In genomic region chr1:76867342-76868130, GRCh38 we compare ENCODE assay signal across 8 cellular contexts. TPM values are rescaled to one million over a fixed set of nuclear protein-coding genes. Genes with fewer than 3 reads are reported as not detected.
DNase-seq lines count a peak whose midpoint lies in the region; ATAC-seq and TF ChIP-seq lines count a peak whose summit lies in the region.

Gene ST6GALNAC5 (plus strand): TSS chr1:76867480.

- H4K20me1 ChIP-seq in H9 (ENCODE audit: control insufficient read depth, insufficient read depth, insufficient read length), result no peaks in the 10 kb centered on the region

- no peak within 1 kb of the TSS for H3K23ac ChIP-seq in H9 (ENCODE audit: insufficient read length, low read depth, low read length)

- H2AFZ ChIP-seq in H9 (ENCODE audit: low read length), result peak within 1 kb of the TSS; percentile 27

- no peak within 1 kb of the TSS for H3T11ph ChIP-seq in H9 (ENCODE audit: low read length)

- H3K27ac Mint-ChIP-seq in H9, result peak within 1 kb of the TSS in 1 of 3 experiments; percentile 56; a peak in 1 of 7 replicates
- peak within 1 kb of the TSS; percentile 21 to 78 (median 41) for H3K27ac Mint-ChIP-seq in nephron

- H3K4ac ChIP-seq in H9 (ENCODE audit: low read depth, low read length), result no peak within 1 kb of the TSS

- H3K4me3 ChIP-seq in esophagus muscularis mucosa, result peak within 1 kb of the TSS; percentile 49 to 58 (median 50)

- no peak within 1 kb of the TSS for H2BK120ac ChIP-seq in H9 (ENCODE audit: low read depth, low read length, poor library complexity, severe bottlenecking)

- H3K27ac ChIP-seq in H9 (ENCODE audit: insufficient read length, low read depth, low read length), result no peak within 1 kb of the TSS
- H3K27ac ChIP-seq in esophagus muscularis mucosa (replicated peaks in 1 of 4), result peak within 1 kb of the TSS; percentile 33 to 46 (median 38)

- no CpG with 5 or more reads among the region's 50 CpGs for WGBS in H9 (ENCODE audit: extremely low coverage, insufficient read length, low lambda C conversion rate)
- 1% methylated on average over 43 of the region's 50 CpGs for WGBS in esophagus muscularis mucosa

- H4K8ac ChIP-seq in H9 (replicated peaks; ENCODE audit: insufficient read length, low read depth, low read length), result no peak within 1 kb of the TSS

- in situ Hi-C loops in ACHN (cut with HindIII; ENCODE audit: low pct_ligation_motif_present, low pct_unique_long_range_greater_than_20kb, low sequenced_read_pairs), result no loop called here

- H2AK5ac ChIP-seq in H9 (ENCODE audit: insufficient read length, low read length), result no peak within 1 kb of the TSS

- H3K27me3 ChIP-seq in H9 (ENCODE audit: insufficient read depth, low read length) (no peaks in the 10 kb centered on the region; the same call in 1 of the 2 replicates), esophagus muscularis mucosa (peaks cover 3 to 64% (median 29%) of the 10 kb centered on the region in 4 donors)

- no peak within 1 kb of the TSS for H4K91ac ChIP-seq in H9 (ENCODE audit: insufficient read length, low read depth, low read length)

- peaks cover 13 to 17% of the 10 kb centered on the region in 2 experiments for H3K4me1 Mint-ChIP-seq in H9
- H3K4me1 Mint-ChIP-seq in nephron, result peaks cover 31% of the 10 kb centered on the region

- TF ChIP-seq EP300 in esophagus muscularis mucosa (IDR thresholded peaks at IDR 0.05), result no peak

- intact Hi-C loops in esophagus muscularis mucosa (cut with DNase I), result no loop called here

- no peaks in the 10 kb centered on the region for H3K36me3 ChIP-seq in esophagus muscularis mucosa

- H3K36me3 Mint-ChIP-seq in H9 (ENCODE audit: insufficient read depth in 1 of 3, low read depth in 3 of 3) (peaks cover 0 to 3% (median 0%) of the 10 kb centered on the region in 3 experiments; a peak in 2 of 7 replicates), nephron (ENCODE audit: low read depth) (no peaks in the 10 kb centered on the region)

- TF ChIP-seq CTCF in H9 (conservative IDR thresholded peaks at IDR 0.05) (no peak), esophagus muscularis mucosa (IDR thresholded peaks at IDR 0.05) (no peak), nephron (IDR thresholded peaks at IDR 0.05; ENCODE audit: unreplicated experiment in 3 of 3) (peak in 1 of 3 experiments; percentile 0)

- H3K23me2 ChIP-seq in H9 (ENCODE audit: insufficient read length, low read depth, low read length, poor library complexity, severe bottlenecking), result peaks cover 21% of the 10 kb centered on the region

- H3K4me1 ChIP-seq in H9 (ENCODE audit: insufficient read depth, low read length), result no peaks in the 10 kb centered on the region
- H3K4me1 ChIP-seq in esophagus muscularis mucosa, result peaks cover 19 to 23% (median 21%) of the 10 kb centered on the region in 4 donors

- no peak for TF ChIP-seq POLR2A in esophagus muscularis mucosa (IDR thresholded peaks at IDR 0.05; ENCODE audit: low read depth)

- no peak within 1 kb of the TSS for H2BK20ac ChIP-seq in H9 (ENCODE audit: low read depth, low read length, poor library complexity, severe bottlenecking)

- no peak within 1 kb of the TSS for H2BK15ac ChIP-seq in H9 (ENCODE audit: low read depth, low read length)

- H3K9me3 Mint-ChIP-seq in H9 (no peaks in the 10 kb centered on the region), nephron (no peaks in the 10 kb centered on the region)

- H4K5ac ChIP-seq in H9 (ENCODE audit: insufficient read length, low read depth, low read length), result no peak within 1 kb of the TSS

- DNase-seq in ACHN, result peak; percentile 15
- DNase-seq in H9, result peak; percentile 53
- DNase-seq in T1000 (lab: John Stamatoyannopoulos, UW), result peak; percentile 27
- DNase-seq in esophagus muscularis mucosa (ENCODE audit: extremely low spot score), result no peak
- DNase-seq in MV-4-11 (lab: John Stamatoyannopoulos, UW), result no peak

- peak within 1 kb of the TSS; percentile 73 for H3K9ac ChIP-seq in H9 (ENCODE audit: extremely low read depth, insufficient read length, low read length)

- H3K27me3 Mint-ChIP-seq in H9 (ENCODE audit: low read depth) (peaks cover 49% of the 10 kb centered on the region), nephron (ENCODE audit: low read depth) (peaks cover 33% of the 10 kb centered on the region)

- no peaks in the 10 kb centered on the region for H3K79me2 ChIP-seq in H9 (ENCODE audit: insufficient read depth, low read length)

- H3K9me3 ChIP-seq in H9 (ENCODE audit: control insufficient read depth, low read depth, low read length) (no peaks in the 10 kb centered on the region), esophagus muscularis mucosa (no peaks in the 10 kb centered on the region)

- no peaks in the 10 kb centered on the region for H3K79me1 ChIP-seq in H9 (ENCODE audit: insufficient read depth, low read depth, low read length, poor library complexity, severe bottlenecking)

- peak within 1 kb of the TSS; percentile 56 for H3K4me2 ChIP-seq in H9 (ENCODE audit: insufficient read depth, insufficient read length, low read length)

- H2BK5ac ChIP-seq in H9 (ENCODE audit: insufficient read length, low read length), result no peak within 1 kb of the TSS

- peak within 1 kb of the TSS; percentile 27 for H3K18ac ChIP-seq in H9 (ENCODE audit: insufficient read length, low read depth, low read length)

- peak within 1 kb of the TSS; percentile 85 for H3K14ac ChIP-seq in H9 (ENCODE audit: insufficient read depth, low read length)

- no peak within 1 kb of the TSS for H3K56ac ChIP-seq in H9 (ENCODE audit: insufficient read length, low read depth, low read length)

- peak within 1 kb of the TSS; percentile 84 to 94 for H3K4me3 Mint-ChIP-seq in H9
- H3K4me3 Mint-ChIP-seq in nephron, result peak within 1 kb of the TSS; percentile 93 to 97 (median 95)

- H2BK12ac ChIP-seq in H9 (ENCODE audit: insufficient read length, low read depth, low read length), result no peak within 1 kb of the TSS

- ATAC-seq in GM19463 (IDR thresholded peaks at IDR 0.05; ENCODE audit: unreplicated experiment), result no peak
- ATAC-seq in HG02885 (IDR thresholded peaks at IDR 0.05; ENCODE audit: poor library complexity, unreplicated experiment), result no peak

RNA-seq across cellular contexts. Expression of gene ST6GALNAC5, which starts in this region (rescaled TPM):
- total RNA-seq in H9 (2021) (3.3 and 3.8 TPM in 2 replicates), esophagus muscularis mucosa (1 to 10 TPM; 5.3 to 8.7 (median 8.2) TPM)

Comparison
In these comparisons a context has a peak if more than half of its experiments do, and no peak if none do; other contexts are left out.
1. DNase-seq: peak in ACHN (single experiment), H9 (single experiment) and T1000 (single experiment); none in esophagus muscularis mucosa (single experiment) and MV-4-11 (single experiment).